ENCODE assay signal across 6 cellular contexts in the genomic region with DNA sequence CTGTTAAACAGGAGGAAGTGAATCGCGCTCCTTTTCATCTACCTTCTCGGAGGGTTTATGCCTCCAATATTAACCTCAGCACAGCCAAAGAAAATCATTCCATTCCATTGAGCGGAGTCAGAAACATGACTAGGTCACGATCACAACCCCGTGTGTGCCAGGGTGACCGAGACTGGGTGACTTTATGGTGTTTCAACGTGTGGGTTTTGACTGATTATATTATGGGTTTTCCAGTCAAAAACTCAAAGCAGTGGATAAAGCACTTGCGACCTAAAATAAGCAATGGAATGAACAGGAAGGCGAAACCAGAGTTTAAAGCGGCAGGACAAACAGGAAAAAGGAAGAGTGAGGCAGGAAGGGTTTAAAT. TPM values are rescaled to one million over a fixed set of nuclear protein-coding genes. Genes with fewer than 3 reads are reported as not detected.
DNase-seq lines count a peak whose midpoint lies in the region; ATAC-seq and TF ChIP-seq lines count a peak whose summit lies in the region.

No MANE protein-coding gene starts in this region.

- H3K9ac ChIP-seq in ES-I3 (ENCODE audit: low read depth, low read length), result peak overlapping the region; percentile 59

- H3K27me3 Mint-ChIP-seq in activated naive CD8-positive, alpha-beta T cell treated with anti-CD3 and anti-CD28 coated beads for 36 hours, result peaks cover 43% of the 10 kb centered on the region
- peaks cover 0 to 42% (median 3%) of the 10 kb centered on the region in 5 donors for H3K27me3 Mint-ChIP-seq in naive thymus-derived CD4-positive, alpha-beta T cell

- CTCF ChIA-PET in naive thymus-derived CD4-positive, alpha-beta T cell (lab: Charles Lee), result interaction anchor here (1.3 kb wide), 1 partner anchor 98 kb away, joined by 3 read pairs; no protein-coding TSS in a partner anchor

- peaks cover 5% of the 10 kb centered on the region; the same call in 1 of the 2 replicates for H3K4me1 ChIP-seq in ES-I3 (ENCODE audit: insufficient read depth, low read length)
- H3K4me1 ChIP-seq in naive thymus-derived CD4-positive, alpha-beta T cell (ENCODE audit: control insufficient read depth in 2 of 2, insufficient read depth in 2 of 2, low read length in 2 of 2), result peaks cover 4 to 9% of the 10 kb centered on the region in 2 donors

- H3K9me3 ChIP-seq in ES-I3 (ENCODE audit: control insufficient read depth, insufficient read depth, low read length), result peaks cover 8% of the 10 kb centered on the region
- H3K9me3 ChIP-seq in naive thymus-derived CD4-positive, alpha-beta T cell (ENCODE audit: control insufficient read depth in 2 of 3, low read length in 3 of 3), result peaks cover 0 to 11% (median 0%) of the 10 kb centered on the region in 3 experiments

- H3K4me3 ChIP-seq in naive thymus-derived CD4-positive, alpha-beta T cell (ENCODE audit: low read length), result peak overlapping the region; percentile 90

- H3K36me3 ChIP-seq in ES-I3 (ENCODE audit: insufficient read depth, low read length), result no peaks in the 10 kb centered on the region
- peaks cover 0 to 4% (median 0%) of the 10 kb centered on the region in 3 experiments for H3K36me3 ChIP-seq in naive thymus-derived CD4-positive, alpha-beta T cell (ENCODE audit: control insufficient read depth in 2 of 3, insufficient read depth in 3 of 3, low read length in 3 of 3)

- peaks cover 11% of the 10 kb centered on the region for H3K36me3 Mint-ChIP-seq in activated naive CD8-positive, alpha-beta T cell treated with anti-CD3 and anti-CD28 coated beads for 36 hours
- H3K36me3 Mint-ChIP-seq in naive thymus-derived CD4-positive, alpha-beta T cell, result peaks cover 0 to 11% (median 0%) of the 10 kb centered on the region in 5 donors

- POLR2A ChIA-PET in naive thymus-derived CD4-positive, alpha-beta T cell (lab: Charles Lee), result no interaction called here

- ATAC-seq in naive thymus-derived CD4-positive, alpha-beta T cell, result no peak
- no peak for ATAC-seq in HG02852 (IDR thresholded peaks at IDR 0.05; ENCODE audit: unreplicated experiment)

- H3K27ac ChIP-seq in naive thymus-derived CD4-positive, alpha-beta T cell (ENCODE audit: low read depth, low read length), result peak overlapping the region; percentile 24

- no peak for TF ChIP-seq CTCF in GM10266 (IDR thresholded peaks at IDR 0.05; ENCODE audit: control insufficient read depth, insufficient read depth, low read depth, missing control alignments)

- no peak for DNase-seq in activated naive CD8-positive, alpha-beta T cell treated with anti-CD3 and anti-CD28 coated beads for 36 hours
- DNase-seq in naive thymus-derived CD4-positive, alpha-beta T cell, result no peak
- DNase-seq in medulla oblongata (ENCODE audit: extremely low spot score), result no peak
- no peak for DNase-seq in GM10266 (ENCODE audit: extremely low spot score)

- peaks cover 9% of the 10 kb centered on the region for H3K9me3 Mint-ChIP-seq in activated naive CD8-positive, alpha-beta T cell treated with anti-CD3 and anti-CD28 coated beads for 36 hours
- peaks cover 0 to 17% (median 2%) of the 10 kb centered on the region in 11 donors for H3K9me3 Mint-ChIP-seq in naive thymus-derived CD4-positive, alpha-beta T cell

- H3K27ac Mint-ChIP-seq in activated naive CD8-positive, alpha-beta T cell treated with anti-CD3 and anti-CD28 coated beads for 36 hours, result peak overlapping the region; percentile 76
- peak overlapping the region; percentile 10 to 92 (median 78) for H3K27ac Mint-ChIP-seq in naive thymus-derived CD4-positive, alpha-beta T cell

- H3K4me3 Mint-ChIP-seq in activated naive CD8-positive, alpha-beta T cell treated with anti-CD3 and anti-CD28 coated beads for 36 hours, result peak overlapping the region; percentile 92
- H3K4me3 Mint-ChIP-seq in naive thymus-derived CD4-positive, alpha-beta T cell, result peak overlapping the region; percentile 87 to 98 (median 94)

- intact Hi-C loops in naive thymus-derived CD4-positive, alpha-beta T cell (cut with micrococcal nuclease), result no loop called here

- H3K27me3 ChIP-seq in naive thymus-derived CD4-positive, alpha-beta T cell (ENCODE audit: control insufficient read depth in 2 of 2, insufficient read depth in 2 of 2, low read length in 2 of 2), result no peaks in the 10 kb centered on the region

- peaks cover 25% of the 10 kb centered on the region for H3K4me1 Mint-ChIP-seq in activated naive CD8-positive, alpha-beta T cell treated with anti-CD3 and anti-CD28 coated beads for 36 hours
- H3K4me1 Mint-ChIP-seq in naive thymus-derived CD4-positive, alpha-beta T cell, result peaks cover 21 to 44% (median 34%) of the 10 kb centered on the region in 7 donors

RNA-seq across cellular contexts. Expression of gene HSPA2, which starts 1.4 kb away (rescaled TPM):
- 1 to 10 TPM; 1.9 to 2.0 TPM for total RNA-seq in activated naive CD8-positive, alpha-beta T cell treated with anti-CD3 and anti-CD28 coated beads for 36 hours
- total RNA-seq in naive thymus-derived CD4-positive, alpha-beta T cell, result 1 to 10 TPM in 1 of 5 experiments, under 1 TPM in 4; 0.32 to 2.5 (median 0.76) TPM
- polyA plus RNA-seq in naive thymus-derived CD4-positive, alpha-beta T cell, result under 1 TPM; 0.21 to 0.99 TPM

RNA-seq across cellular contexts. Expression of gene PPP1R36, which starts 10.6 kb away (rescaled TPM):
- total RNA-seq in activated naive CD8-positive, alpha-beta T cell treated with anti-CD3 and anti-CD28 coated beads for 36 hours, result under 1 TPM; 0.18 to 0.25 TPM
- total RNA-seq in naive thymus-derived CD4-positive, alpha-beta T cell, result under 1 TPM in 1 of 5 experiments, not detected in 4; 0.31 TPM
- under 1 TPM in 1 of 2 donors, not detected in 1; 0.30 TPM for polyA plus RNA-seq in naive thymus-derived CD4-positive, alpha-beta T cell

RNA-seq across cellular contexts. Expression of gene ZBTB1, which starts 34.6 kb away (rescaled TPM):
- 10 to 100 TPM; 43.3 to 43.9 TPM for total RNA-seq in activated naive CD8-positive, alpha-beta T cell treated with anti-CD3 and anti-CD28 coated beads for 36 hours
- total RNA-seq in naive thymus-derived CD4-positive, alpha-beta T cell, result 100 to 1,000 TPM in 2 of 5 experiments, 10 to 100 TPM in 3; 97.1 to 119 (median 98.4) TPM
- 10 to 100 TPM; 42.4 to 49.7 TPM for polyA plus RNA-seq in naive thymus-derived CD4-positive, alpha-beta T cell

RNA-seq across cellular contexts. Expression of gene ZBTB25, which starts 35.5 kb away (rescaled TPM):
- total RNA-seq in activated naive CD8-positive, alpha-beta T cell treated with anti-CD3 and anti-CD28 coated beads for 36 hours, result 10 to 100 TPM; 24.0 to 26.0 TPM
- total RNA-seq in naive thymus-derived CD4-positive, alpha-beta T cell, result 10 to 100 TPM; 37.6 to 88.0 (median 60.6) TPM
- polyA plus RNA-seq in naive thymus-derived CD4-positive, alpha-beta T cell, result 10 to 100 TPM; 30.5 to 35.6 TPM
